In genomic region chr17:17844500-17844899, GRCh38 we compare ENCODE assay signal across 1 cellular context.
A peak's percentile ranks its signal among the peaks of the same experiment; 100 is the strongest.
TF ChIP-seq lines count a peak whose summit lies in the region.

No MANE protein-coding gene starts in this region.

TF ChIP-seq in HepG2, 621 proteins besides CTCF, POLR2A, EP300 and RAD21:
- peak; percentile 84 for TF ChIP-seq ZNF652 (CRISPR knock-in tag; IDR thresholded peaks at IDR 0.05; ENCODE audit: borderline replicate concordance, low read depth)
- no peak for TF ChIP-seq GTF2F1 (IDR thresholded peaks at IDR 0.05; ENCODE audit: low read length)
- TF ChIP-seq, protein P1, sequence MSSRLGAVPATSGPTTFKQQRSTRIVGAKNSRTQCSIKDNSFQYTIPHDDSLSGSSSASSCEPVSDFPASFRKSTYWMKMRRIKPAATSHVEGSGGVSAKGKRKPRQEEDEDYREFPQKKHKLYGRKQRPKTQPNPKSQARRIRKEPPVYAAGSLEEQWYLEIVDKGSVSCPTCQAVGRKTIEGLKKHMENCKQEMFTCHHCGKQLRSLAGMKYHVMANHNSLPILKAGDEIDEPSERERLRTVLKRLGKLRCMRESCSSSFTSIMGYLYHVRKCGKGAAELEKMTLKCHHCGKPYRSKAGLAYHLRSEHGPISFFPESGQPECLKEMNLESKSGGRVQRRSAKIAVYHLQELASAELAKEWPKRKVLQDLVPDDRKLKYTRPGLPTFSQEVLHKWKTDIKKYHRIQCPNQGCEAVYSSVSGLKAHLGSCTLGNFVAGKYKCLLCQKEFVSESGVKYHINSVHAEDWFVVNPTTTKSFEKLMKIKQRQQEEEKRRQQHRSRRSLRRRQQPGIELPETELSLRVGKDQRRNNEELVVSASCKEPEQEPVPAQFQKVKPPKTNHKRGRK (CRISPR knock-in tag; IDR thresholded peaks at IDR 0.05) = no peak
- TF ChIP-seq, protein P2, sequence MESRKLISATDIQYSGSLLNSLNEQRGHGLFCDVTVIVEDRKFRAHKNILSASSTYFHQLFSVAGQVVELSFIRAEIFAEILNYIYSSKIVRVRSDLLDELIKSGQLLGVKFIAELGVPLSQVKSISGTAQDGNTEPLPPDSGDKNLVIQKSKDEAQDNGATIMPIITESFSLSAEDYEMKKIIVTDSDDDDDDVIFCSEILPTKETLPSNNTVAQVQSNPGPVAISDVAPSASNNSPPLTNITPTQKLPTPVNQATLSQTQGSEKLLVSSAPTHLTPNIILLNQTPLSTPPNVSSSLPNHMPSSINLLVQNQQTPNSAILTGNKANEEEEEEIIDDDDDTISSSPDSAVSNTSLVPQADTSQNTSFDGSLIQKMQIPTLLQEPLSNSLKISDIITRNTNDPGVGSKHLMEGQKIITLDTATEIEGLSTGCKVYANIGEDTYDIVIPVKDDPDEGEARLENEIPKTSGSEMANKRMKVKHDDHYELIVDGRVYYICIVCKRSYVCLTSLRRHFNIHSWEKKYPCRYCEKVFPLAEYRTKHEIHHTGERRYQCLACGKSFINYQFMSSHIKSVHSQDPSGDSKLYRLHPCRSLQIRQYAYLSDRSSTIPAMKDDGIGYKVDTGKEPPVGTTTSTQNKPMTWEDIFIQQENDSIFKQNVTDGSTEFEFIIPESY (CRISPR knock-in tag; IDR thresholded peaks at IDR 0.05) = peak; percentile 99
- peak; percentile 22 for TF ChIP-seq STAG1 (CRISPR knock-in tag; IDR thresholded peaks at IDR 0.05)
TF ChIP-seq in HepG2: peak in this region for 3.
